ENCODE assay signal across 8 cellular contexts in the genomic region with DNA sequence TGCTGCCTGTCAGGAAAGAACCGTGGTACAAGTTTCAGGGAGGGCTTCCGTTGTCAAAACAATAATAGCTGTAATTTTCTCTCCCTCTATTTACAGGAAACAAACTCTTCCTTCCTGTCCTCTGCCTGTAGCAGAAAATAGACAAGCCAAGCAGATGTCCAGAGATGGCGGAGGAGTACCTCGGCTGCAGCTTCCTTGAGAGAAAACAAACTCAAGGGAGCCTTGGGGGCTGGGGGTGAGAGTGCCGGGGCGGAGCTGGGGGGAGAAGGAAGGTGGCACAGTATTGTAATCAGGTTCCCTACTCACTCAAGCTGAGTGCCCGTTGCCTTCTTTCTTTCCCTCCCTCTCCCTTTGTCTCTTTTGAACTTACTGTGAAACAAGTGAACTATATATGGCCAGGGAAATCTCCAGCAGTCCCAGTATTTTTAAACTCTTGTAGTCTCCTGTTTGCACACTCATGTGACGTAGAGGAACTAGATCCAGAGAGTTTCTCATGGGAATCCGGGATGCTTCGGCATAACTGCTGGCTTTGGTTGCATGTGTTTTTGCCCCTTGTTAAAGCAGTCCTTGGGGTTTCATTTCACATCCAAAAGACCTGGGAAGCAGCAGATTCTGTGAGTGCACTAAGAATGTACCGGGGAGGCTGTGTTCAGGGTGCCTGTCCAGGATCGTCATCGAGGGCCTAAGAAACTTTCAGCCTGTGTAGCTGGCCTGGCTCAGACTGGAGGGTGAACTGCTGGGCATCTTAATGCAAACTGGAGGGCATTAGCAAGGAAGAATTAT. TPM values are rescaled to one million over a fixed set of nuclear protein-coding genes. Genes with fewer than 3 reads are reported as not detected.
DNase-seq lines count a peak whose midpoint lies in the region; ATAC-seq, FAIRE-seq and TF ChIP-seq lines count a peak whose summit lies in the region.

No MANE protein-coding gene starts in this region.

- no peak overlapping the region for H2AK5ac ChIP-seq in H1 (ENCODE audit: low read depth, low read length)

- no peak overlapping the region for H4K8ac ChIP-seq in H1 (ENCODE audit: extremely low read depth, insufficient read depth, low read length)

- H2BK20ac ChIP-seq in H1 (ENCODE audit: low read length): no peak overlapping the region

- no peak for TF ChIP-seq RAD21 in H1 (IDR thresholded peaks at IDR 0.05 in 1 of 2, conservative IDR thresholded peaks at IDR 0.05 in 1 of 2; ENCODE audit: low read depth in 2 of 2, low read length in 2 of 2)

- no peak overlapping the region for H3K56ac ChIP-seq in H1 (replicated peaks; ENCODE audit: insufficient read length, low read depth, low read length)

- no peak overlapping the region for H3K14ac ChIP-seq in H1 (ENCODE audit: insufficient read length)

- no peaks in the 10 kb centered on the region for H4K20me1 ChIP-seq in H1 (replicated peaks in 1 of 2; ENCODE audit: control insufficient read depth in 1 of 2, insufficient read depth in 2 of 2, low read length in 2 of 2)

- no peaks in the 10 kb centered on the region for H3K9me3 ChIP-seq in H1 (ENCODE audit: insufficient read depth in 2 of 2, low read depth in 1 of 2, low read length in 1 of 2)

- peaks cover 63% of the 10 kb centered on the region for H3K27me3 ChIP-seq in ACC112 (ENCODE audit: insufficient read depth, low read length)
- H3K27me3 ChIP-seq in H1 (replicated peaks in 1 of 4; ENCODE audit: control insufficient read depth in 3 of 4, extremely low read depth in 1 of 4, insufficient read depth in 3 of 4, low read length in 3 of 4): no peaks in the 10 kb centered on the region

- no peaks in the 10 kb centered on the region for H3K4me1 ChIP-seq in ACC112 (ENCODE audit: control insufficient read depth, insufficient read depth, low read length, unreplicated experiment)
- H3K4me1 ChIP-seq in H1 (replicated peaks in 1 of 4; ENCODE audit: control insufficient read depth in 3 of 4, insufficient read depth in 4 of 4, low read length in 3 of 4): no peaks in the 10 kb centered on the region

- H2BK120ac ChIP-seq in H1 (replicated peaks; ENCODE audit: low read depth, low read length): no peak overlapping the region

- H3K23me2 ChIP-seq in H1 (ENCODE audit: low read depth, low read length): no peaks in the 10 kb centered on the region; the same call in 1 of the 2 replicates

- H4K5ac ChIP-seq in H1 (ENCODE audit: insufficient read length, low read depth, low read length): no peak overlapping the region

- TF ChIP-seq CTCF in H1 (IDR thresholded peaks at IDR 0.05; ENCODE audit: control extremely low read depth in 1 of 3, insufficient read depth in 1 of 3, low read depth in 1 of 3, low read length in 3 of 3): no peak

- CTCF ChIA-PET in H1 (lab: Charles Lee; ENCODE audit: partially characterized antibody): interaction anchor here (1.5 to 1.9 kb wide), 2 partner anchors 14 to 33 kb away, joined by 5 to 6 read pairs; no protein-coding TSS in a partner anchor

- DNase-seq in H1 (ENCODE audit: low read depth in 1 of 2, low spot score in 2 of 2): no peak
- DNase-seq in activated CD4-positive, CD25-positive, alpha-beta regulatory T cell (lab: John Stamatoyannopoulos, UW): no peak
- no peak for DNase-seq in NCI-H524 (lab: John Stamatoyannopoulos, UW)
- no peak for DNase-seq in HuH-7 (ENCODE audit: low spot score)
- DNase-seq in activated T-cell treated with anti-CD3 and anti-CD28 coated beads for 4 hours: no peak

- H4K91ac ChIP-seq in H1 (replicated peaks; ENCODE audit: insufficient read length, low read length): no peak overlapping the region

- no peaks in the 10 kb centered on the region for H3K79me1 ChIP-seq in H1 (ENCODE audit: low read depth, low read length)

- no peak overlapping the region for H2BK12ac ChIP-seq in H1 (ENCODE audit: low read depth, low read length)

- H3K36me3 ChIP-seq in ACC112 (ENCODE audit: insufficient read depth, low read length) (no peaks in the 10 kb centered on the region), H1 (ENCODE audit: control insufficient read depth in 2 of 4, insufficient read depth in 4 of 4, low read length in 3 of 4) (no peaks in the 10 kb centered on the region)

- H3K4me2 ChIP-seq in H1 (ENCODE audit: insufficient read depth in 1 of 2, low read depth in 2 of 2, low read length in 2 of 2): no peak overlapping the region

- WGBS in H1 (ENCODE audit: extremely low coverage in 1 of 2, insufficient coverage in 1 of 2, insufficient read length in 1 of 2, insufficient replicate concordance in 2 of 2, low coverage in 1 of 2, low lambda C conversion rate in 2 of 2, missing lambda C conversion rate in 1 of 2), 2 experiments: 80% methylated on average over 11 of the region's 13 CpGs; no CpG with 5 or more reads in 1 of the 2 experiments

- no peak for TF ChIP-seq POLR2A in H1 (IDR thresholded peaks at IDR 0.05; ENCODE audit: control extremely low read depth in 1 of 2, low read depth in 2 of 2, low read length in 2 of 2)

- no peak for FAIRE-seq in H1 (lab: Jason Lieb, UNC)

- no peak overlapping the region for H3K27ac ChIP-seq in ACC112 (ENCODE audit: low read depth, low read length)
- H3K27ac ChIP-seq in H1 (ENCODE audit: low read depth, low read length): no peak overlapping the region

- no peak overlapping the region for H3K4ac ChIP-seq in H1 (replicated peaks; ENCODE audit: insufficient read length, low read depth, low read length)

- no peak overlapping the region for H3K23ac ChIP-seq in H1 (ENCODE audit: insufficient read length)

- no peak overlapping the region for H2BK5ac ChIP-seq in H1 (ENCODE audit: low read depth, low read length)

- no peak overlapping the region for H2BK15ac ChIP-seq in H1 (ENCODE audit: low read length)

- ATAC-seq in GM19467 (IDR thresholded peaks at IDR 0.05; ENCODE audit: unreplicated experiment): peak; percentile 52
- peak; percentile 42 for ATAC-seq in HG03442 (IDR thresholded peaks at IDR 0.05; ENCODE audit: unreplicated experiment)

- H3K79me2 ChIP-seq in ACC112 (ENCODE audit: control insufficient read depth, insufficient read depth, low read length, unreplicated experiment): no peaks in the 10 kb centered on the region
- no peaks in the 10 kb centered on the region for H3K79me2 ChIP-seq in H1 (ENCODE audit: control insufficient read depth in 1 of 2, insufficient read depth in 2 of 2, low read length in 2 of 2)

- H3K4me3 ChIP-seq in ACC112 (ENCODE audit: low read depth, low read length): no peak overlapping the region
- no peak overlapping the region for H3K4me3 ChIP-seq in H1 (ENCODE audit: extremely low read depth in 1 of 4, insufficient read depth in 2 of 4, low read depth in 3 of 4, low read length in 4 of 4)

- H3K18ac ChIP-seq in H1 (ENCODE audit: extremely low read depth, low read length): no peak overlapping the region

- POLR2A ChIA-PET in H1 (lab: Charles Lee; ENCODE audit: partially characterized antibody): interaction anchor here (1.1 kb wide), 1 partner anchor 410 kb away, joined by 4 read pairs; no protein-coding TSS in a partner anchor

- H3K9ac ChIP-seq in H1 (replicated peaks in 1 of 4; ENCODE audit: extremely low read depth in 1 of 4, low read depth in 3 of 4, low read length in 3 of 4): no peak overlapping the region

- H2AFZ ChIP-seq in ACC112 (ENCODE audit: low read length, unreplicated experiment) (peak overlapping the region; percentile 39), H1 (ENCODE audit: low read length) (peak overlapping the region; percentile 85; the same call in 1 of the 2 replicates)

- TF ChIP-seq EP300 in H1 (IDR thresholded peaks at IDR 0.05; ENCODE audit: borderline replicate concordance in 1 of 2, low read depth in 2 of 2, low read length in 2 of 2): no peak

TF ChIP-seq in H1, 55 proteins besides CTCF, POLR2A, EP300 and RAD21:
- TF ChIP-seq EGR1 (IDR thresholded peaks at IDR 0.05; ENCODE audit: borderline replicate concordance, low read depth, low read length) (no peak), TEAD4 (IDR thresholded peaks at IDR 0.05; ENCODE audit: low read depth, low read length) (no peak), PHF8 (conservative IDR thresholded peaks at IDR 0.05; ENCODE audit: low read depth, low read length) (no peak), GABPA (IDR thresholded peaks at IDR 0.05; ENCODE audit: borderline replicate concordance, insufficient read depth, low read length) (no peak), EZH2 (IDR thresholded peaks at IDR 0.05; ENCODE audit: low read depth, low read length, severe bottlenecking) (no peak), TBP (IDR thresholded peaks at IDR 0.05; ENCODE audit: low read depth, low read length) (no peak), NANOG (IDR thresholded peaks at IDR 0.05; ENCODE audit: insufficient read depth, low read depth, low read length, poor library complexity, severe bottlenecking) (no peak), CREB1 (IDR thresholded peaks at IDR 0.05) (no peak), USF2 (IDR thresholded peaks at IDR 0.05; ENCODE audit: low read length) (no peak), HDAC2 (IDR thresholded peaks at IDR 0.05; ENCODE audit: borderline replicate concordance in 1 of 2, low read depth in 2 of 2, low read length in 2 of 2) (no peak), SUZ12 (IDR thresholded peaks at IDR 0.05; ENCODE audit: low read length) (no peak), SIN3A (conservative IDR thresholded peaks at IDR 0.05 in 1 of 2, IDR thresholded peaks at IDR 0.05 in 1 of 2; ENCODE audit: low read depth in 1 of 2, low read length in 2 of 2) (no peak)
- TF ChIP-seq, protein P1, sequence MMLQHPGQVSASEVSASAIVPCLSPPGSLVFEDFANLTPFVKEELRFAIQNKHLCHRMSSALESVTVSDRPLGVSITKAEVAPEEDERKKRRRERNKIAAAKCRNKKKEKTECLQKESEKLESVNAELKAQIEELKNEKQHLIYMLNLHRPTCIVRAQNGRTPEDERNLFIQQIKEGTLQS (IDR thresholded peaks at IDR 0.05; ENCODE audit: insufficient read depth, low read depth, low read length): no peak

RNA-seq across cellular contexts. Expression of gene HDDC2, which starts 44.6 kb away (rescaled TPM):
- 86.0 and 89.3 TPM in 2 replicates for total RNA-seq in H1 (2021; fragmentation: NEBNext Ultra II Directional; extraction: Animal tissue kit (Norgen Biotek cat#: 25700))
- 96.8 and 129 TPM in 2 replicates for polyA plus RNA-seq in H1 (2011; rRNA removed)
- polyA plus RNA-seq in H1 (2011; cell fraction: cytosol; rRNA removed): 134 TPM
- 74.7 TPM for polyA plus RNA-seq in H1 (2011; cell fraction: nucleus; rRNA removed)
- 79.5 to 106 TPM (median 103 TPM) in 4 replicates for polyA plus RNA-seq in H1 (2012, experiment 1 of 2)
- polyA plus RNA-seq in H1 (2012, experiment 2 of 2): 19.2 TPM
- 59.3 TPM for polyA plus RNA-seq in H1 (2013, experiment 1 of 2)
- 63.1 TPM for polyA plus RNA-seq in H1 (2013, experiment 2 of 2)
- polyA minus RNA-seq in H1 (2011; rRNA and poly(A)+ RNA removed): 45.1 and 57.3 TPM in 2 replicates
- polyA minus RNA-seq in H1 (2011; cell fraction: cytosol; rRNA and poly(A)+ RNA removed): 18.3 TPM
- 62.5 TPM for polyA minus RNA-seq in H1 (2011; cell fraction: nucleus; rRNA and poly(A)+ RNA removed)
